Comparison of ENCODE assay signal across 2 cellular contexts in genomic region chr13:100454876-100455275, GRCh38.
TF ChIP-seq lines count a peak whose summit lies in the region.

No MANE protein-coding gene starts in this region.

TF ChIP-seq in K562, 482 proteins besides CTCF, POLR2A, EP300 and RAD21 (continued from another document):
- no peak for TF ChIP-seq HOMEZ (CRISPR knock-in tag; IDR thresholded peaks at IDR 0.05)
- no peak for TF ChIP-seq GTF2E2 (tag; IDR thresholded peaks at IDR 0.05)
- TF ChIP-seq ZNF316 (IDR thresholded peaks at IDR 0.05), result peak; percentile 30; the same call in 1 of the 2 replicates
- TF ChIP-seq KAT8 (IDR thresholded peaks at IDR 0.05; ENCODE audit: low read depth), result no peak

TF ChIP-seq in HepG2, 621 proteins besides CTCF, POLR2A, EP300 and RAD21 (continued from another document):
- no peak for TF ChIP-seq ARID4A (CRISPR knock-in tag; IDR thresholded peaks at IDR 0.05; ENCODE audit: borderline replicate concordance)
- TF ChIP-seq ZNF691 (CRISPR knock-in tag; IDR thresholded peaks at IDR 0.05; ENCODE audit: borderline replicate concordance, low read depth), result no peak
- TF ChIP-seq ZNF547 (CRISPR knock-in tag; IDR thresholded peaks at IDR 0.05), result no peak
- TF ChIP-seq YY1 (IDR thresholded peaks at IDR 0.05; ENCODE audit: insufficient read depth, insufficient replicate concordance, low read depth, low read length), result no peak
- TF ChIP-seq ZBTB44 (CRISPR knock-in tag; IDR thresholded peaks at IDR 0.05), result no peak
- TF ChIP-seq ZNF543 (CRISPR knock-in tag; IDR thresholded peaks at IDR 0.05), result no peak
- no peak for TF ChIP-seq TEAD2 (CRISPR knock-in tag; IDR thresholded peaks at IDR 0.05)
- no peak for TF ChIP-seq RCOR2 (CRISPR knock-in tag; IDR thresholded peaks at IDR 0.05)
- TF ChIP-seq ZFP37 (CRISPR knock-in tag; IDR thresholded peaks at IDR 0.05; ENCODE audit: borderline replicate concordance), result no peak
- TF ChIP-seq RAD51 (IDR thresholded peaks at IDR 0.05; ENCODE audit: borderline replicate concordance), result no peak
- TF ChIP-seq ISL2 (CRISPR knock-in tag; IDR thresholded peaks at IDR 0.05), result no peak
- TF ChIP-seq ZNF724P (CRISPR knock-in tag; IDR thresholded peaks at IDR 0.05; ENCODE audit: borderline replicate concordance), result no peak
- TF ChIP-seq DNMT3B (CRISPR knock-in tag; conservative IDR thresholded peaks at IDR 0.05), result no peak
- TF ChIP-seq ZNF350 (CRISPR knock-in tag; IDR thresholded peaks at IDR 0.05; ENCODE audit: borderline replicate concordance, low read depth), result no peak
- no peak for TF ChIP-seq NR3C1 (CRISPR knock-in tag; IDR thresholded peaks at IDR 0.05)
- no peak for TF ChIP-seq DPF2 (CRISPR knock-in tag; IDR thresholded peaks at IDR 0.05; ENCODE audit: borderline replicate concordance, low read depth)
- no peak for TF ChIP-seq CHD4 (IDR thresholded peaks at IDR 0.05; ENCODE audit: borderline replicate concordance, low read length)
